In the genomic region with DNA sequence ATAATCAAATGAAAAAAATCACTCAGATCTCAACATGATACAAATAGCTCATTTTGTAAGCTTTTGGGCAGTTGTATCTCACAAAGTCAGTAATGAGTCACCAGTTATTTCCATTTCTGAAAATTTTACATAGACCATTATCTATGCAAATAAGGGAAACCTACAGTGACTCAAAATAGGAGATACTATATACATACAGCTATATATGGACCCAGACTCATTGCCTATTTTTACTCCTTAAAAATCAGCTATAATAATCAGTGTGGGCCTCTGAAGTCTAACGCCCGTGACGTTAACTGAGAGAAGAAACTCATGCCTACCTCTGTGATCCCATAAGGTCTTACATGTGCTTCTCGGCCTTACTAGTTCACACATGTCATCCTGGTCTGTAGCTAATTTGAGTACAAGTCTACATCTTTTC, we compare ENCODE assay signal across 9 cellular contexts. TPM values are rescaled to one million over a fixed set of nuclear protein-coding genes. Genes with fewer than 3 reads are reported as not detected.
DNase-seq lines count a peak whose midpoint lies in the region; ATAC-seq, FAIRE-seq and TF ChIP-seq lines count a peak whose summit lies in the region.
"Had no signal": no experiment of that assay in that cellular context is flagged by ENCODE, and none has a peak within 500 bp of the region (broad histone marks: within the 10 kb centered on the region; RNA-seq: fewer than 3 reads in every experiment).

No MANE protein-coding gene starts in this region.

- no peaks in the 10 kb centered on the region for H3K9me3 ChIP-seq in CD4-positive, CD25-positive, alpha-beta regulatory T cell (ENCODE audit: control insufficient read depth in 2 of 2, low read length in 2 of 2)
- no peaks in the 10 kb centered on the region for H3K9me3 ChIP-seq in small intestine (ENCODE audit: control insufficient read depth, low read depth)

- intact Hi-C loops in activated B cell treated with CpG ODN at 0.5 μM for 24 hours (cut with micrococcal nuclease), result loop anchor here (2.0 kb wide), 1 partner anchor 14 kb away; no protein-coding TSS in a partner anchor

- 67 to 81% (median 71%) methylated on average over 4 of the region's 4 CpGs for WGBS in small intestine, 3 donors

- H3K36me3 Mint-ChIP-seq in CD4-positive, CD25-positive, alpha-beta regulatory T cell, result peaks cover 14% of the 10 kb centered on the region
- H3K36me3 Mint-ChIP-seq in activated B cell treated with CpG ODN at 0.5 μM for 24 hours (ENCODE audit: low read depth) (no peaks in the 10 kb centered on the region), progenitor cell of endocrine pancreas (ENCODE audit: insufficient read depth) (no peaks in the 10 kb centered on the region)

- CTCF ChIA-PET in activated B cell treated with CpG ODN at 0.5 μM for 24 hours (lab: Charles Lee), result interaction anchor here (1.0 to 1.6 kb wide), 3 partner anchors 16 to 61 kb away, joined by 3 to 4 read pairs (median 4); a partner anchor contains a TSS

- no peaks in the 10 kb centered on the region for H3K27me3 ChIP-seq in CD4-positive, CD25-positive, alpha-beta regulatory T cell (ENCODE audit: control insufficient read depth, insufficient read depth, low read length)
- no peaks in the 10 kb centered on the region for H3K27me3 ChIP-seq in small intestine (ENCODE audit: control insufficient read depth in 2 of 2, insufficient read depth in 2 of 2, low read length in 2 of 2)

- H3K4me3 ChIP-seq in CD4-positive, CD25-positive, alpha-beta regulatory T cell (ENCODE audit: low read depth, low read length), result peak overlapping the region; percentile 54
- H3K4me3 ChIP-seq in small intestine (ENCODE audit: low read depth in 1 of 2, low read length in 2 of 2), result no peak overlapping the region

- H3K4me3 Mint-ChIP-seq in CD4-positive, CD25-positive, alpha-beta regulatory T cell, result peak overlapping the region; percentile 23 to 58 (median 36)
- H3K4me3 Mint-ChIP-seq in activated B cell treated with CpG ODN at 0.5 μM for 24 hours (peak overlapping the region; percentile 57), progenitor cell of endocrine pancreas (ENCODE audit: low read depth) (no peak overlapping the region)

- peaks cover 0 to 1% (median 0%) of the 10 kb centered on the region in 7 donors for H3K9me3 Mint-ChIP-seq in CD4-positive, CD25-positive, alpha-beta regulatory T cell
- H3K9me3 Mint-ChIP-seq in activated B cell treated with CpG ODN at 0.5 μM for 24 hours (no peaks in the 10 kb centered on the region), progenitor cell of endocrine pancreas (ENCODE audit: low read depth) (no peaks in the 10 kb centered on the region)

- peaks cover 63% of the 10 kb centered on the region for H3K4me1 ChIP-seq in CD4-positive, CD25-positive, alpha-beta regulatory T cell (ENCODE audit: control insufficient read depth, insufficient read depth, low read length, poor library complexity, severe bottlenecking)
- peaks cover 0 to 24% of the 10 kb centered on the region in 2 donors for H3K4me1 ChIP-seq in small intestine (ENCODE audit: control insufficient read depth in 2 of 2, insufficient read depth in 1 of 2, low read depth in 1 of 2, low read length in 1 of 2)

- H3K27me3 Mint-ChIP-seq in CD4-positive, CD25-positive, alpha-beta regulatory T cell, result no peaks in the 10 kb centered on the region
- H3K27me3 Mint-ChIP-seq in activated B cell treated with CpG ODN at 0.5 μM for 24 hours (peaks cover 19% of the 10 kb centered on the region), progenitor cell of endocrine pancreas (no peaks in the 10 kb centered on the region)

- ATAC-seq in CD4-positive, CD25-positive, alpha-beta regulatory T cell (ENCODE audit: low read depth in 2 of 2), result peak; percentile 47 to 59
- ATAC-seq in GM19328 (IDR thresholded peaks at IDR 0.05; ENCODE audit: unreplicated experiment), result peak; percentile 64
- ATAC-seq in HG02973 (IDR thresholded peaks at IDR 0.05; ENCODE audit: unreplicated experiment), result peak; percentile 68
- ATAC-seq in activated B cell treated with CpG ODN at 0.5 μM for 24 hours (ENCODE audit: low read depth), result peak; percentile 18
- no peak for ATAC-seq in GM19324 (IDR thresholded peaks at IDR 0.05; ENCODE audit: low FRiP score, unreplicated experiment)

- no peaks in the 10 kb centered on the region for H3K36me3 ChIP-seq in CD4-positive, CD25-positive, alpha-beta regulatory T cell (ENCODE audit: control insufficient read depth, insufficient read depth, low read length)
- H3K36me3 ChIP-seq in small intestine (ENCODE audit: control insufficient read depth in 2 of 2, insufficient read depth in 2 of 2, low read length in 2 of 2), result no peaks in the 10 kb centered on the region

- TF ChIP-seq CTCF in activated B cell treated with CpG ODN at 0.5 μM for 24 hours (IDR thresholded peaks at IDR 0.05), result no peak
- no peak for TF ChIP-seq CTCF in progenitor cell of endocrine pancreas (IDR thresholded peaks at IDR 0.05; ENCODE audit: unreplicated experiment)

- peak overlapping the region; percentile 43 for H3K27ac ChIP-seq in CD4-positive, CD25-positive, alpha-beta regulatory T cell (ENCODE audit: insufficient read depth, low read length, poor library complexity, severe bottlenecking)
- no peak overlapping the region for H3K27ac ChIP-seq in small intestine (ENCODE audit: low read depth in 1 of 2, low read length in 1 of 2)

- peaks cover 22 to 58% (median 45%) of the 10 kb centered on the region in 4 donors for H3K4me1 Mint-ChIP-seq in CD4-positive, CD25-positive, alpha-beta regulatory T cell
- H3K4me1 Mint-ChIP-seq in activated B cell treated with CpG ODN at 0.5 μM for 24 hours (peaks cover 61% of the 10 kb centered on the region), progenitor cell of endocrine pancreas (ENCODE audit: low read depth) (peaks cover 32% of the 10 kb centered on the region)

- no peak for FAIRE-seq in small intestine (lab: Jason Lieb, UNC)
- FAIRE-seq: TTC549 had no signal

- peak overlapping the region; percentile 27 to 86 (median 73) for H3K27ac Mint-ChIP-seq in CD4-positive, CD25-positive, alpha-beta regulatory T cell
- H3K27ac Mint-ChIP-seq in activated B cell treated with CpG ODN at 0.5 μM for 24 hours, result peak overlapping the region; percentile 65
- H3K27ac Mint-ChIP-seq in progenitor cell of endocrine pancreas, result no peak overlapping the region

- peak in 1 of 3 donors; percentile 72 for DNase-seq in CD4-positive, CD25-positive, alpha-beta regulatory T cell
- no peak for DNase-seq in activated B cell treated with CpG ODN at 0.5 μM for 24 hours
- DNase-seq in progenitor cell of endocrine pancreas (ENCODE audit: low spot score, unreplicated experiment), result no peak
- DNase-seq in kidney tubule cell (ENCODE audit: low spot score), result no peak
- no peak for DNase-seq in small intestine

- POLR2A ChIA-PET in activated B cell treated with CpG ODN at 0.5 μM for 24 hours (lab: Charles Lee), result interaction anchor here (0.6 to 2.4 kb wide), 2 partner anchors 31 to 72 kb away, joined by 3 to 12 read pairs; a partner anchor contains a TSS

RNA-seq across cellular contexts. Expression of a gene that starts 31.6 kb away (rescaled TPM):
- 81.3 TPM for total RNA-seq in CD4-positive, CD25-positive, alpha-beta regulatory T cell
- 10 to 100 TPM; 46.7 to 67.6 (median 64.4) TPM for polyA plus RNA-seq in CD4-positive, CD25-positive, alpha-beta regulatory T cell
- total RNA-seq in activated B cell treated with CpG ODN at 0.5 μM for 24 hours, result 9.4 and 9.7 TPM in 2 replicates
- 31.4 and 32.4 TPM in 2 replicates for total RNA-seq in progenitor cell of endocrine pancreas
- 10 to 100 TPM in 1 of 3 donors, 1 to 10 TPM in 2; 3.5 to 39.3 (median 4.5) TPM for polyA plus RNA-seq in small intestine
